In genomic region chr1:183339556-183340167, GRCh38 we compare ENCODE assay signal across 16 cellular contexts.
DNase-seq lines count a peak whose midpoint lies in the region; ATAC-seq and TF ChIP-seq lines count a peak whose summit lies in the region.
"Had no signal": no experiment of that assay in that cellular context is flagged by ENCODE, and none has a peak within 500 bp of the region (broad histone marks: within the 10 kb centered on the region; RNA-seq: fewer than 3 reads in every experiment).

No MANE protein-coding gene starts in this region.

- H3K4me1 ChIP-seq in foreskin keratinocyte, result no peaks in the 10 kb centered on the region
- no peaks in the 10 kb centered on the region for H3K4me1 ChIP-seq in Karpas-422 (ENCODE audit: low read length)

- H3K4me3 ChIP-seq in Karpas-422 (ENCODE audit: low read length), result no peak overlapping the region

- H3K36me3 ChIP-seq in Karpas-422 (ENCODE audit: insufficient read depth, low read length), result no peaks in the 10 kb centered on the region

- no peaks in the 10 kb centered on the region for H4K20me1 ChIP-seq in Karpas-422 (ENCODE audit: insufficient read depth, low read depth, low read length)

- DNase-seq in Right ventricle myocardium superior (no peak), left cardiac atrium (no peak), NCI-H69 (lab: John Stamatoyannopoulos, UW) (peak; percentile 81), foreskin keratinocyte (peak in 1 of 2 donors; percentile 32), Karpas-422 (no peak)
- DNase-seq: ACHN, AML-193, COR-L47, DMS53, MM.1S, NCI-H187, NCI-H774 had no signal

- TF ChIP-seq CTCF in foreskin keratinocyte (conservative IDR thresholded peaks at IDR 0.05), result no peak

- intact Hi-C loops in Right ventricle myocardium superior (cut with DNase I) (no loop called here), left cardiac atrium (cut with DNase I) (no loop called here)

- H3K9me2 ChIP-seq in Karpas-422 (replicated peaks; ENCODE audit: insufficient read depth, low read length), result no peaks in the 10 kb centered on the region

- H3K4me2 ChIP-seq in Karpas-422 (ENCODE audit: low read depth, low read length, poor library complexity, severe bottlenecking), result no peak overlapping the region
- H3K4me2 ChIP-seq: KMS-11 had no signal

- H3K27ac ChIP-seq in foreskin keratinocyte (no peak overlapping the region), Karpas-422 (ENCODE audit: low read length) (no peak overlapping the region)
- H3K27ac ChIP-seq: KMS-11 had no signal

- H2AFZ ChIP-seq in Karpas-422 (ENCODE audit: low read length), result no peak overlapping the region

- no peaks in the 10 kb centered on the region for H3K79me2 ChIP-seq in Karpas-422 (ENCODE audit: low read length)

- no peaks in the 10 kb centered on the region for H3K27me3 ChIP-seq in foreskin keratinocyte
- no peaks in the 10 kb centered on the region for H3K27me3 ChIP-seq in Karpas-422 (ENCODE audit: low read length)

- ATAC-seq in Right ventricle myocardium superior (ENCODE audit: poor library complexity) (peak; percentile 30), left cardiac atrium (no peak), foreskin keratinocyte (peak; percentile 46), HG03108 (IDR thresholded peaks at IDR 0.05; ENCODE audit: unreplicated experiment) (no peak), GM19328 (IDR thresholded peaks at IDR 0.05; ENCODE audit: unreplicated experiment) (no peak)
- ATAC-seq: HepG2 had no signal

- H3K9me3 ChIP-seq in Karpas-422 (ENCODE audit: low read length), result no peaks in the 10 kb centered on the region

- no peak overlapping the region for H3K9ac ChIP-seq in Karpas-422 (ENCODE audit: low read length)
- H3K9ac ChIP-seq: KMS-11 had no signal

Comparison
In these comparisons a context has a peak if more than half of its experiments do, and no peak if none do; other contexts are left out.
1. ATAC-seq: peak in Right ventricle myocardium superior (single experiment) and foreskin keratinocyte (single experiment); none in left cardiac atrium (0 of 2), HG03108 (single experiment) and GM19328 (single experiment).